In genomic region chr7:69018200-69018599, GRCh38 we compare ENCODE assay signal across 19 cellular contexts.
DNase-seq lines count a peak whose midpoint lies in the region; ATAC-seq and TF ChIP-seq lines count a peak whose summit lies in the region.
"Had no signal": no experiment of that assay in that cellular context is flagged by ENCODE, and none has a peak within 500 bp of the region (broad histone marks: within the 10 kb centered on the region; RNA-seq: fewer than 3 reads in every experiment).

No MANE protein-coding gene starts in this region.

- H3K27ac Mint-ChIP-seq in chondrocyte (ENCODE audit: unreplicated experiment) (no peak overlapping the region), neural crest cell (ENCODE audit: unreplicated experiment) (no peak overlapping the region)
- H3K27ac Mint-ChIP-seq: activated CD4-positive, alpha-beta T cell treated with anti-CD3 and anti-CD28 coated beads for 36 hours; naive thymus-derived CD8-positive, alpha-beta T cell had no signal

- peaks cover 4% of the 10 kb centered on the region for H3K36me3 Mint-ChIP-seq in chondrocyte (ENCODE audit: low read depth)
- H3K36me3 Mint-ChIP-seq in neural crest cell (ENCODE audit: low read depth) = peaks cover 2% of the 10 kb centered on the region

- peak; percentile 10 for DNase-seq in DMS53 (lab: John Stamatoyannopoulos, UW)
- no peak for DNase-seq in DMS53 treated with DMSO at 0.1 percent for 48 hours (lab: John Stamatoyannopoulos, UW; ENCODE audit: unreplicated experiment)
- peak; percentile 84 for DNase-seq in Karpas-422
- no peak for DNase-seq in chondrocyte (ENCODE audit: low spot score)
- no peak for DNase-seq in neural crest cell (ENCODE audit: low read depth, low spot score)
- no peak for DNase-seq in effector CD4-positive, alpha-beta T cell
- no peak for DNase-seq in activated CD4-positive, CD25-positive, alpha-beta regulatory T cell (lab: John Stamatoyannopoulos, UW)
- DNase-seq: activated CD4-positive, alpha-beta T cell treated with anti-CD3 and anti-CD28 coated beads for 36 hours; activated effector memory CD4-positive, alpha-beta T cell treated with Interleukin-2 at 50 U/mL for 16 hours; adrenal gland; GOT3; head of caudate nucleus; naive thymus-derived CD8-positive, alpha-beta T cell; NCI-H1694; NCI-H446; T1000 had no signal

- no peaks in the 10 kb centered on the region for H3K27me3 Mint-ChIP-seq in chondrocyte (ENCODE audit: low read depth)
- H3K27me3 Mint-ChIP-seq in neural crest cell (ENCODE audit: low read depth) = no peaks in the 10 kb centered on the region
- H3K27me3 Mint-ChIP-seq: activated CD4-positive, alpha-beta T cell treated with anti-CD3 and anti-CD28 coated beads for 36 hours had no signal

- H4K20me1 ChIP-seq in Karpas-422 (ENCODE audit: insufficient read depth, low read depth, low read length) = no peaks in the 10 kb centered on the region
- H4K20me1 ChIP-seq: BLaER1 treated with 17β-estradiol and CSF1 and Interleukin-3, amounts not matched to agents 10 nM and 100 nM had no signal

- no peak overlapping the region for H3K9ac ChIP-seq in Karpas-422 (ENCODE audit: low read length)
- H3K9ac ChIP-seq: BLaER1 treated with 17β-estradiol and CSF1 and Interleukin-3, amounts not matched to agents 10 nM and 100 nM had no signal

- TF ChIP-seq CTCF in chondrocyte (IDR thresholded peaks at IDR 0.05) (peak; percentile 24), neural crest cell (conservative IDR thresholded peaks at IDR 0.05) (peak; percentile 37)

- H3K9me3 Mint-ChIP-seq in chondrocyte (ENCODE audit: low read depth) (peaks cover 30% of the 10 kb centered on the region), neural crest cell (peaks cover 23% of the 10 kb centered on the region)

- no peak overlapping the region for H3K4me3 Mint-ChIP-seq in chondrocyte (ENCODE audit: unreplicated experiment)
- no peak overlapping the region for H3K4me3 Mint-ChIP-seq in neural crest cell
- H3K4me3 Mint-ChIP-seq: activated CD4-positive, alpha-beta T cell treated with anti-CD3 and anti-CD28 coated beads for 36 hours; naive thymus-derived CD8-positive, alpha-beta T cell had no signal

- H3K9me3 ChIP-seq in Karpas-422 (ENCODE audit: low read length) = peaks cover 11% of the 10 kb centered on the region; the same call in 1 of the 2 replicates
- H3K9me3 ChIP-seq: adrenal gland, prostate gland had no signal

- H3K4me3 ChIP-seq in Karpas-422 (ENCODE audit: low read length) = no peak overlapping the region
- H3K4me3 ChIP-seq: adrenal gland; BLaER1 treated with 17β-estradiol and CSF1 and Interleukin-3, amounts not matched to agents 10 nM and 100 nM; prostate gland had no signal

- H3K4me2 ChIP-seq in Karpas-422 (ENCODE audit: low read depth, low read length, poor library complexity, severe bottlenecking) = no peak overlapping the region
- H3K4me2 ChIP-seq: BLaER1 treated with 17β-estradiol and CSF1 and Interleukin-3, amounts not matched to agents 10 nM and 100 nM had no signal

- H3K27me3 ChIP-seq in Karpas-422 (ENCODE audit: low read length) = no peaks in the 10 kb centered on the region
- H3K27me3 ChIP-seq: adrenal gland; BLaER1 treated with 17β-estradiol and CSF1 and Interleukin-3, amounts not matched to agents 10 nM and 100 nM had no signal

- H3K4me1 Mint-ChIP-seq in chondrocyte (ENCODE audit: low read depth) (no peaks in the 10 kb centered on the region), neural crest cell (no peaks in the 10 kb centered on the region)
- H3K4me1 Mint-ChIP-seq: activated CD4-positive, alpha-beta T cell treated with anti-CD3 and anti-CD28 coated beads for 36 hours; naive thymus-derived CD8-positive, alpha-beta T cell had no signal

- H3K36me3 ChIP-seq in Karpas-422 (ENCODE audit: insufficient read depth, low read length) = peaks cover 11% of the 10 kb centered on the region; the same call in 1 of the 2 replicates
- H3K36me3 ChIP-seq: adrenal gland, prostate gland had no signal

- no peaks in the 10 kb centered on the region for H3K9me2 ChIP-seq in Karpas-422 (replicated peaks; ENCODE audit: insufficient read depth, low read length)

- H3K27ac ChIP-seq in Karpas-422 (ENCODE audit: low read length) = no peak overlapping the region
- H3K27ac ChIP-seq: adrenal gland; BLaER1 treated with 17β-estradiol and CSF1 and Interleukin-3, amounts not matched to agents 10 nM and 100 nM; prostate gland had no signal

- no peaks in the 10 kb centered on the region for H3K79me2 ChIP-seq in Karpas-422 (ENCODE audit: low read length)

- no peak for ATAC-seq in GM21825 (IDR thresholded peaks at IDR 0.05; ENCODE audit: unreplicated experiment)
- ATAC-seq: activated CD4-positive, alpha-beta T cell treated with anti-CD3 and anti-CD28 coated beads for 36 hours; naive thymus-derived CD8-positive, alpha-beta T cell had no signal

- no peak overlapping the region for H2AFZ ChIP-seq in Karpas-422 (ENCODE audit: low read length)

- H3K4me1 ChIP-seq in Karpas-422 (ENCODE audit: low read length) = peaks cover 18% of the 10 kb centered on the region
- H3K4me1 ChIP-seq: adrenal gland; BLaER1 treated with 17β-estradiol and CSF1 and Interleukin-3, amounts not matched to agents 10 nM and 100 nM; prostate gland had no signal

Comparison
In these comparisons a context has a peak if more than half of its experiments do, and no peak if none do; other contexts are left out.
1. DNase-seq: peak in DMS53 (single experiment) and Karpas-422 (single experiment); none in DMS53 treated with DMSO at 0.1 percent for 48 hours (single experiment), chondrocyte (single experiment), neural crest cell (single experiment), effector CD4-positive, alpha-beta T cell (single experiment) and activated CD4-positive, CD25-positive, alpha-beta regulatory T cell (0 of 4).